8 cellular contexts compared by ENCODE assay signal in the genomic region with DNA sequence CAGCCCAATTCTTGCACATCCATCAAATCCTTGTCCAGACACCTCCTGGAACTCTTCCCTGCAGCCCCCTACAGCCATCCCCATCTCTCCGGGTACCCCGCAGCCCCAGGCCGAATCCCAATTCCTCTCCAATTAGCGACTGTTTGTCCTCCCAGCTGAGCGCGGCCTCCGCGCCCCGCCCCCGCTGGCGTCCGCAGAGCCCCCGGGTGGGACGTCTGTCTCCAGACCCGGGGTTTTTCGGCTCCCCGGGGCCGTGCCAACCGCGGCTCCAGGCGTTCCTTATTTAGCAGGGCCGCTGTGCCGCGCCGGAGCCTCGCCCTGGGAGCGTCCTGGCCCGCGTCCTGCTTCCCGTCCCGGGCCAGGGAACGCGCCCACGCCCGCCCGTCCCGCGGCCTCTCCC.
DNase-seq lines count a peak whose midpoint lies in the region; ATAC-seq, FAIRE-seq and TF ChIP-seq lines count a peak whose summit lies in the region.
"Not testable (repeated sequence)": the region's sequence is repeated elsewhere in the genome, so short reads cannot be mapped to it uniquely, and the experiment has no call there.

No MANE protein-coding gene starts in this region.

- CTCF ChIA-PET in Caco-2 (lab: Charles Lee); OCI-LY7 (lab: Charles Lee; ENCODE audit: unreplicated experiment); K562 (lab: Yijun Ruan, JAX; ENCODE audit: low intra/inter-chr PET ratio): not testable (repeated sequence)

- not testable (repeated sequence) for H3K36me3 ChIP-seq in Caco-2 (ENCODE audit: control insufficient read depth, insufficient read depth, low read length); OCI-LY7 (ENCODE audit: insufficient read depth, low read length); K562 (ENCODE audit: control insufficient read depth, insufficient read depth, low read length); lung (ENCODE audit: control insufficient read depth in 2 of 2, insufficient read depth in 2 of 2, low read length in 2 of 2); gastrocnemius medialis; tibial artery

- peak overlapping the region; percentile 60 for H3K4me3 Mint-ChIP-seq in Caco-2 (ENCODE audit: unreplicated experiment)

- not testable (repeated sequence) for H3K27me3 ChIP-seq in Caco-2 (replicated peaks; ENCODE audit: control insufficient read depth, insufficient read depth, low read length); K562 (ENCODE audit: control insufficient read depth in 2 of 2, insufficient read depth in 2 of 2, low read length in 2 of 2); lung (ENCODE audit: control insufficient read depth, insufficient read depth); gastrocnemius medialis; tibial artery

- TF ChIP-seq CTCF in Caco-2 (IDR thresholded peaks at IDR 0.05; ENCODE audit: insufficient read depth in 1 of 2, low read depth in 1 of 2, low read length in 1 of 2, severe bottlenecking in 1 of 2, unreplicated experiment in 1 of 2); OCI-LY7 (conservative IDR thresholded peaks at IDR 0.05; ENCODE audit: low read length); K562 (IDR thresholded peaks at IDR 0.05 in 2 of 3, conservative IDR thresholded peaks at IDR 0.05 in 1 of 3; ENCODE audit: insufficient read depth in 2 of 3, low read depth in 1 of 3, low read length in 3 of 3); fibroblast of the aortic adventitia (IDR thresholded peaks at IDR 0.05; ENCODE audit: insufficient read depth, low read length); lung (IDR thresholded peaks at IDR 0.05; ENCODE audit: control extremely low read depth, extremely low read depth); gastrocnemius medialis (IDR thresholded peaks at IDR 0.05 in 4 of 5, conservative IDR thresholded peaks at IDR 0.05 in 1 of 5); tibial artery (IDR thresholded peaks at IDR 0.05): not testable (repeated sequence)

- 0% methylated on average over 1 of the region's 38 CpGs for WGBS in K562 (ENCODE audit: insufficient coverage, low coverage, missing lambda C conversion rate)
- 1 to 2% methylated on average over 14 to 20 of the region's 38 CpGs for WGBS in lung, 2 donors

- H3K27ac Mint-ChIP-seq in Caco-2 (ENCODE audit: unreplicated experiment): not testable (repeated sequence)

- TF ChIP-seq POLR2A in K562 (conservative IDR thresholded peaks at IDR 0.05); gastrocnemius medialis (IDR thresholded peaks at IDR 0.05): not testable (repeated sequence)

- not testable (repeated sequence) for H3K9me3 ChIP-seq in Caco-2; OCI-LY7 (ENCODE audit: low read length); K562 (replicated peaks; ENCODE audit: control insufficient read depth, insufficient read depth, low read depth, low read length); lung (ENCODE audit: control insufficient read depth in 2 of 2, insufficient read depth in 1 of 2, low read length in 1 of 2); gastrocnemius medialis; tibial artery

- ATAC-seq in K562; lung (ENCODE audit: insufficient read depth, low FRiP score); gastrocnemius medialis: not testable (repeated sequence)

- not testable (repeated sequence) for H3K27me3 Mint-ChIP-seq in Caco-2 (ENCODE audit: insufficient read depth, unreplicated experiment)

- H3K9me2 ChIP-seq in OCI-LY7 (ENCODE audit: insufficient read depth, low read length): not testable (repeated sequence)

- in situ Hi-C loops in K562 (cut with MboI); gastrocnemius medialis (cut with MboI; ENCODE audit: low sequenced_read_pairs in 4 of 4): not testable (repeated sequence)

- not testable (repeated sequence) for H2AFZ ChIP-seq in OCI-LY7 (ENCODE audit: low read length); K562 (ENCODE audit: low read depth, low read length)

- POLR2A ChIA-PET in Caco-2 (lab: Charles Lee); OCI-LY7 (lab: Charles Lee); K562 (lab: Yijun Ruan, JAX): not testable (repeated sequence)

- H3K4me1 Mint-ChIP-seq in Caco-2 (ENCODE audit: low read depth, unreplicated experiment): not testable (repeated sequence)

- DNase-seq in Caco-2: peak in 1 of 2 experiments; percentile 16
- not testable (repeated sequence) for DNase-seq in OCI-LY7 (ENCODE audit: low spot score); K562 (ENCODE audit: extremely low read depth in 1 of 4, low spot score in 3 of 4); fibroblast of the aortic adventitia (ENCODE audit: low read depth)
- peak; percentile 10 for DNase-seq in activated T-cell treated with anti-CD3 and anti-CD28 coated beads for 48 hours (ENCODE audit: low read depth)
- DNase-seq in lung (ENCODE audit: low spot score): peak; percentile 29
- peak in 1 of 2 donors; percentile 49 for DNase-seq in gastrocnemius medialis
- peak; percentile 24 to 85 for DNase-seq in tibial artery

- not testable (repeated sequence) for H3K9ac ChIP-seq in K562 (ENCODE audit: insufficient read depth in 1 of 2, low read depth in 2 of 2, low read length in 2 of 2)

- not testable (repeated sequence) for H3K36me3 Mint-ChIP-seq in Caco-2 (ENCODE audit: insufficient read depth, unreplicated experiment)

- not testable (repeated sequence) for H3K9me3 Mint-ChIP-seq in Caco-2 (ENCODE audit: unreplicated experiment)

- not testable (repeated sequence) for H3K4me1 ChIP-seq in Caco-2; OCI-LY7 (ENCODE audit: insufficient read depth, low read length, poor library complexity, severe bottlenecking); K562 (replicated peaks in 1 of 2; ENCODE audit: control insufficient read depth in 2 of 2, insufficient read depth in 2 of 2, low read length in 2 of 2); lung (ENCODE audit: control insufficient read depth in 2 of 2, insufficient read depth in 2 of 2, low read length in 2 of 2); gastrocnemius medialis; tibial artery

- not testable (repeated sequence) for H4K20me1 ChIP-seq in OCI-LY7 (ENCODE audit: insufficient read depth, low read length); K562 (replicated peaks; ENCODE audit: control insufficient read depth, insufficient read depth, low read length)

- peak overlapping the region; percentile 31 for H3K4me3 ChIP-seq in Caco-2 (ENCODE audit: low read depth, low read length)
- peak overlapping the region; percentile 55 for H3K4me3 ChIP-seq in OCI-LY7 (ENCODE audit: low read depth, low read length, poor library complexity, severe bottlenecking)
- peak overlapping the region; percentile 26; the same call in 1 of the 2 replicates for H3K4me3 ChIP-seq in K562
- H3K4me3 ChIP-seq in fibroblast of the aortic adventitia (ENCODE audit: low read depth, low read length): peak overlapping the region; percentile 47
- not testable (repeated sequence) for H3K4me3 ChIP-seq in lung
- peak overlapping the region; percentile 42 to 64 (median 53) for H3K4me3 ChIP-seq in gastrocnemius medialis
- H3K4me3 ChIP-seq in tibial artery: peak overlapping the region; percentile 53 to 55

- H3K27ac ChIP-seq in OCI-LY7 (ENCODE audit: low read depth, low read length, poor library complexity, severe bottlenecking); K562 (ENCODE audit: extremely low read depth, low read depth, low read length): not testable (repeated sequence)
- H3K27ac ChIP-seq in lung (ENCODE audit: low read depth in 1 of 2, low read length in 1 of 2) (peak overlapping the region in 1 of 2 donors; percentile 33), gastrocnemius medialis (peak overlapping the region; percentile 70 to 86 (median 80)), tibial artery (peak overlapping the region; percentile 66 to 71)

- BruUV-seq in Caco-2 (replicated peaks; lab: Mats Ljungman, UMichigan) (TSS peak; percentile 55), K562 (replicated peaks; lab: Mats Ljungman, UMichigan) (TSS peak; percentile 88)
- BruUV-seq in OCI-LY7 (replicated peaks; lab: Mats Ljungman, UMichigan): not testable (repeated sequence)

- intact Hi-C loops in Caco-2 (cut with micrococcal nuclease; ENCODE audit: unreplicated experiment); OCI-LY7 (cut with micrococcal nuclease; ENCODE audit: unreplicated experiment); K562 (cut with micrococcal nuclease); gastrocnemius medialis (cut with DNase I; ENCODE audit: low total_unique reads); tibial artery (cut with DNase I; ENCODE audit: low total_unique reads): not testable (repeated sequence)

- H3K9me1 ChIP-seq in K562 (ENCODE audit: control insufficient read depth, insufficient read depth, low read length): not testable (repeated sequence)

- not testable (repeated sequence) for H3K4me2 ChIP-seq in OCI-LY7 (ENCODE audit: low read length); K562 (ENCODE audit: insufficient read depth, low read length)

- H3K79me2 ChIP-seq in OCI-LY7 (ENCODE audit: insufficient read depth, low read depth, low read length); K562 (ENCODE audit: control insufficient read depth, insufficient read depth, low read length): not testable (repeated sequence)

- not testable (repeated sequence) for TF ChIP-seq EP300 in K562 (IDR thresholded peaks at IDR 0.05; ENCODE audit: low read length)

- not testable (repeated sequence) for FAIRE-seq in K562 (lab: Jason Lieb, UNC)

- not testable (repeated sequence) for TF ChIP-seq RAD21 in K562 (CRISPR knock-in tag; conservative IDR thresholded peaks at IDR 0.05 in 1 of 2, IDR thresholded peaks at IDR 0.05 in 1 of 2)
